Comparison of ENCODE assay signal across 8 cellular contexts in genomic region chr16:80369559-80369958, GRCh38.
DNase-seq lines count a peak whose midpoint lies in the region; ATAC-seq and TF ChIP-seq lines count a peak whose summit lies in the region.

No MANE protein-coding gene starts in this region.

- H3K4me3 Mint-ChIP-seq in chondrocyte (ENCODE audit: unreplicated experiment): no peak overlapping the region

- ATAC-seq in left lobe of liver (peak; percentile 19), HG03460 (IDR thresholded peaks at IDR 0.05; ENCODE audit: unreplicated experiment) (no peak), GM21515 (IDR thresholded peaks at IDR 0.05; ENCODE audit: unreplicated experiment) (no peak)

- peaks cover 2% of the 10 kb centered on the region for H3K4me1 Mint-ChIP-seq in chondrocyte (ENCODE audit: low read depth)

- H3K27me3 Mint-ChIP-seq in chondrocyte (ENCODE audit: low read depth): no peaks in the 10 kb centered on the region

- peak; percentile 34 for DNase-seq in DMS114 treated with DMSO at 0.1 percent for 48 hours (lab: John Stamatoyannopoulos, UW; ENCODE audit: unreplicated experiment)
- peak; percentile 42 for DNase-seq in M059J (ENCODE audit: low read depth)
- no peak for DNase-seq in chondrocyte (ENCODE audit: low spot score)
- no peak for DNase-seq in left lobe of liver (ENCODE audit: low spot score)
- DNase-seq in activated gamma-delta T cell (lab: John Stamatoyannopoulos, UW): no peak
- DNase-seq in NCI-H146 treated with DMSO at 0.1 percent for 48 hours (lab: John Stamatoyannopoulos, UW; ENCODE audit: unreplicated experiment): no peak

- peaks cover 4% of the 10 kb centered on the region for H3K36me3 Mint-ChIP-seq in chondrocyte (ENCODE audit: low read depth)

- peak; percentile 86 for TF ChIP-seq CTCF in chondrocyte (IDR thresholded peaks at IDR 0.05)

- peaks cover 9% of the 10 kb centered on the region for H3K9me3 Mint-ChIP-seq in chondrocyte (ENCODE audit: low read depth)

- H3K27ac Mint-ChIP-seq in chondrocyte (ENCODE audit: unreplicated experiment): no peak overlapping the region

Comparison
In these comparisons a context has a peak if more than half of its experiments do, and no peak if none do; other contexts are left out.
1. DNase-seq: peak in DMS114 treated with DMSO at 0.1 percent for 48 hours (single experiment) and M059J (single experiment); none in chondrocyte (single experiment), left lobe of liver (single experiment), activated gamma-delta T cell (single experiment) and NCI-H146 treated with DMSO at 0.1 percent for 48 hours (single experiment).